Comparison of ENCODE assay signal across 11 cellular contexts in genomic region chr13:114140131-114140908, GRCh38.
DNase-seq lines count a peak whose midpoint lies in the region; TF ChIP-seq lines count a peak whose summit lies in the region.
"Had no signal": no experiment of that assay in that cellular context is flagged by ENCODE, and none has a peak within 500 bp of the region (broad histone marks: within the 10 kb centered on the region; RNA-seq: fewer than 3 reads in every experiment).

No MANE protein-coding gene starts in this region.

- no peak overlapping the region for H3K27ac ChIP-seq in OCI-LY3 (ENCODE audit: low read length)

- no peaks in the 10 kb centered on the region for H3K4me1 ChIP-seq in OCI-LY3 (ENCODE audit: low read length)

- H2AFZ ChIP-seq in OCI-LY3 (ENCODE audit: low read depth, low read length) = no peak overlapping the region

- H3K4me3 ChIP-seq in OCI-LY3 (ENCODE audit: low read length) = no peak overlapping the region
- H3K4me3 ChIP-seq: stomach had no signal

- no peak overlapping the region for H3K9ac ChIP-seq in OCI-LY3 (ENCODE audit: low read length)

- H3K36me3 ChIP-seq in OCI-LY3 (replicated peaks; ENCODE audit: low read depth, low read length) = no peaks in the 10 kb centered on the region
- H3K36me3 ChIP-seq: stomach had no signal

- DNase-seq in activated T-cell treated with anti-CD3 and anti-CD28 coated beads, Interleukin-2, amount 50 U/mL, for 1 hour = peak; percentile 65
- DNase-seq in activated T-cell treated with anti-CD3 and anti-CD28 coated beads for 4 hours = no peak
- peak; percentile 45 for DNase-seq in activated naive CD4-positive, alpha-beta T cell treated with anti-CD3 and anti-CD28 coated beads, Interleukin-2, amount 50 U/mL, for 16 hours
- peak; percentile 46 for DNase-seq in stimulated activated CD8-positive, alpha-beta memory T cell treated with anti-CD3 and anti-CD28 coated beads, Interleukin-4, amount 100 ng/mL, for 48 hours
- DNase-seq in NCI-H748 treated with DMSO at 0.1 percent for 48 hours (lab: John Stamatoyannopoulos, UW) = no peak
- DNase-seq in NCI-H748 (lab: John Stamatoyannopoulos, UW; ENCODE audit: unreplicated experiment) = no peak
- DNase-seq in DMS153 (lab: John Stamatoyannopoulos, UW) = no peak
- DNase-seq: GOT3, NCI-H1694 treated with DMSO at 0.1 percent for 48 hours, stomach had no signal

- H3K4me2 ChIP-seq in OCI-LY3 (ENCODE audit: low read length) = 0 out of 2 replicates have a peak overlapping the region, but pooled peaks have one; percentile 13

- H3K79me2 ChIP-seq in OCI-LY3 (ENCODE audit: low read length) = no peaks in the 10 kb centered on the region

- H4K20me1 ChIP-seq in OCI-LY3 (ENCODE audit: insufficient read depth, low read length) = peaks cover 3% of the 10 kb centered on the region; the same call in 1 of the 2 replicates

- no peaks in the 10 kb centered on the region for H3K9me3 ChIP-seq in OCI-LY3 (ENCODE audit: insufficient read depth, low read length)
- H3K9me3 ChIP-seq: stomach had no signal

- H3K27me3 ChIP-seq in OCI-LY3 (ENCODE audit: low read depth, low read length) = peaks cover 20% of the 10 kb centered on the region
- H3K27me3 ChIP-seq: stomach had no signal

- no peak for TF ChIP-seq CTCF in OCI-LY3 (IDR thresholded peaks at IDR 0.05; ENCODE audit: low read depth, low read length)

Comparison
In these comparisons a context has a peak if more than half of its experiments do, and no peak if none do; other contexts are left out.
1. DNase-seq: peak in activated T-cell treated with anti-CD3 and anti-CD28 coated beads, Interleukin-2, amount 50 U/mL, for 1 hour (single experiment), activated naive CD4-positive, alpha-beta T cell treated with anti-CD3 and anti-CD28 coated beads, Interleukin-2, amount 50 U/mL, for 16 hours (single experiment) and stimulated activated CD8-positive, alpha-beta memory T cell treated with anti-CD3 and anti-CD28 coated beads, Interleukin-4, amount 100 ng/mL, for 48 hours (single experiment); none in activated T-cell treated with anti-CD3 and anti-CD28 coated beads for 4 hours (single experiment), NCI-H748 treated with DMSO at 0.1 percent for 48 hours (single experiment), NCI-H748 (single experiment) and DMS153 (single experiment).